1 cellular context compared by ENCODE assay signal in the genomic region with DNA sequence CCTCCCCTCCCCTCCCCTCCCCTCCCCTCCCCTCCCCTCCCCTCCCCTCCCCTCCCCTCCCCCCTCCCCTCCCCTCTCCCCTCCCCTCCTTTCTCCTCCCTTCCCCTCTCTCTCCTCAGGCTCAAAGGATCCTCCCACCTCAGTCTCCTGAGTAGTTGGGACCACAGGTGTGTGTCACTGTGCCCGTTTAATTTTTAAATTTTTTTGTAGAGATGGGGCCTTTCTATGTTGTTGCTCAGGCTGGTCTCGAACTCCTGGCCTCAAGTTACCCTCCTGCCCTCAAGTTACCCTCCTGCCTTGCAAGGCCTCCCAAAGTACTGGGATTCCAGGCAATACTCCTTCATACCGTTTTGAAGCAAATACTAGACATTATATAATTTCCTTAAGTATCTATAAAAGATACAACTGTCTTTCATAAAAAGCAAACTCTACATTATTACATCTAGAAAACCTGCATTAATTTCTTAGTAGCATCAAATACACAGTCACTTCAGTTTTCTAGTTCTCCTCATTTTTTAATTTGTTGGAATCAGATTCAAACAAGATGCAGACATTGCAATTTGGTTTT.
TF ChIP-seq lines count a peak whose summit lies in the region.

No MANE protein-coding gene starts in this region.

TF ChIP-seq in GM12878, 131 proteins besides CTCF, POLR2A, EP300 and RAD21:
- TF ChIP-seq ETV6 (conservative IDR thresholded peaks at IDR 0.05 in 1 of 2, IDR thresholded peaks at IDR 0.05 in 1 of 2; ENCODE audit: borderline replicate concordance in 1 of 2, low read depth in 1 of 2) (peak in 1 of 2 experiments; percentile 95; a peak in 2 of 4 replicates), SMC3 (IDR thresholded peaks at IDR 0.05; ENCODE audit: borderline replicate concordance, low read length) (no peak), NFXL1 (IDR thresholded peaks at IDR 0.05; ENCODE audit: borderline replicate concordance) (peak; percentile 69; the same call in 1 of the 2 replicates)
